ENCODE assay signal across 13 cellular contexts in genomic region chr12:53622724-53623123, GRCh38. TPM values are rescaled to one million over a fixed set of nuclear protein-coding genes. Genes with fewer than 3 reads are reported as not detected.
A peak's percentile ranks its signal among the peaks of the same experiment; 100 is the strongest.
DNase-seq lines count a peak whose midpoint lies in the region; TF ChIP-seq lines count a peak whose summit lies in the region.
"Had no signal": no experiment of that assay in that cellular context is flagged by ENCODE, and none has a peak within 500 bp of the region (broad histone marks: within the 10 kb centered on the region; RNA-seq: fewer than 3 reads in every experiment).

No MANE protein-coding gene starts in this region.

- no peak for DNase-seq in tibial artery
- no peak for DNase-seq in esophagus squamous epithelium (lab: John Stamatoyannopoulos, UW)
- DNase-seq in NCI-H2107 (lab: John Stamatoyannopoulos, UW) = no peak
- no peak for DNase-seq in medulla oblongata (ENCODE audit: extremely low spot score)
- DNase-seq: activated CD8-positive, alpha-beta T cell treated with anti-CD3 and anti-CD28 coated beads, Interleukin-2, amount 10 ng/mL, durations not matched to agents 7 days and 5 days; C1 segment of cervical spinal cord; DND-41; GOT3; islet precursor cell; NCI-H146 had no signal

- H3K27ac ChIP-seq in HEK293 (ENCODE audit: extremely low read depth, low read depth, low read length) = no peak overlapping the region
- peak overlapping the region; percentile 81 for H3K27ac ChIP-seq in angular gyrus (ENCODE audit: low read depth, low read length)
- H3K27ac ChIP-seq in muscle layer of colon (ENCODE audit: low read depth, low read length) = peak overlapping the region; percentile 19
- peak overlapping the region; percentile 86 to 89 for H3K27ac ChIP-seq in tibial artery
- peak overlapping the region in 2 of 4 donors; percentile 93 to 96 for H3K27ac ChIP-seq in esophagus squamous epithelium

- H3K4me3 ChIP-seq in HEK293 (ENCODE audit: low read depth, low read length) (no peak overlapping the region), muscle layer of colon (ENCODE audit: low read depth in 1 of 2, low read length in 2 of 2) (no peak overlapping the region), tibial artery (no peak overlapping the region), esophagus squamous epithelium (no peak overlapping the region)

- no peak for TF ChIP-seq POLR2A in esophagus squamous epithelium (IDR thresholded peaks at IDR 0.05)

- no peaks in the 10 kb centered on the region; a peak in 1 of 3 replicates for H3K36me3 ChIP-seq in HEK293 (ENCODE audit: control insufficient read depth in 2 of 2, insufficient read depth in 1 of 2, low read length in 2 of 2)
- H3K36me3 ChIP-seq in muscle layer of colon (ENCODE audit: insufficient read depth, low read length) = no peaks in the 10 kb centered on the region
- H3K36me3 ChIP-seq in tibial artery = no peaks in the 10 kb centered on the region
- no peaks in the 10 kb centered on the region for H3K36me3 ChIP-seq in esophagus squamous epithelium

- intact Hi-C loops in tibial artery (cut with DNase I; ENCODE audit: low total_unique reads) (loop anchor here (10.0 kb wide), 2 partner anchors 52 to 78 kb away; partner anchors contain the start of gene ATP5MC2), esophagus squamous epithelium (cut with DNase I) (loop anchor here (5.0 kb wide), 1 partner anchor 55 kb away; the partner anchor contains the start of gene ATP5MC2)

- H3K9me3 ChIP-seq in HEK293 (ENCODE audit: control insufficient read depth, insufficient read depth, low read depth, low read length) (no peaks in the 10 kb centered on the region), muscle layer of colon (ENCODE audit: low read length) (no peaks in the 10 kb centered on the region), tibial artery (no peaks in the 10 kb centered on the region), esophagus squamous epithelium (no peaks in the 10 kb centered on the region)

- no peaks in the 10 kb centered on the region for H3K27me3 ChIP-seq in muscle layer of colon (ENCODE audit: control insufficient read depth in 1 of 2, insufficient read depth in 2 of 2, low read length in 2 of 2)
- no peaks in the 10 kb centered on the region for H3K27me3 ChIP-seq in tibial artery
- no peaks in the 10 kb centered on the region for H3K27me3 ChIP-seq in esophagus squamous epithelium

- CTCF ChIA-PET in HEK293 (lab: Yijun Ruan, JAX) = interaction anchor here (1.0 to 2.6 kb wide), 5 partner anchors 10 to 123 kb away, joined by 3 to 8 read pairs (median 5); partner anchors contain the start of gene ATP5MC2

- POLR2A ChIA-PET in HEK293 (lab: Yijun Ruan, JAX) = interaction anchor here (1.0 to 1.3 kb wide), 2 partner anchors 15 to 53 kb away, joined by 4 read pairs; partner anchors contain the start of gene ATP5MC2

- no peak overlapping the region for H3K9ac ChIP-seq in muscle layer of colon (ENCODE audit: low read length)

- peaks cover 13% of the 10 kb centered on the region; the same call in 1 of the 2 replicates for H3K4me1 ChIP-seq in HEK293 (ENCODE audit: control insufficient read depth, insufficient read depth, low read length)
- peaks cover 31% of the 10 kb centered on the region for H3K4me1 ChIP-seq in muscle layer of colon (ENCODE audit: insufficient read depth, low read length)
- H3K4me1 ChIP-seq in tibial artery = peaks cover 0 to 74% (median 29%) of the 10 kb centered on the region in 4 donors
- peaks cover 21 to 81% (median 28%) of the 10 kb centered on the region in 3 donors for H3K4me1 ChIP-seq in esophagus squamous epithelium

- WGBS in esophagus squamous epithelium, 2 donors = 88 to 89% methylated on average over 5 of the region's 5 CpGs

- TF ChIP-seq CTCF in HEK293 (tag by site-specific recombination; IDR thresholded peaks at IDR 0.05) = no peak
- TF ChIP-seq CTCF in tibial artery (IDR thresholded peaks at IDR 0.05) = no peak
- no peak for TF ChIP-seq CTCF in esophagus squamous epithelium (IDR thresholded peaks at IDR 0.05)

TF ChIP-seq in HEK293, 187 proteins besides CTCF, POLR2A, EP300 and RAD21:
- TF ChIP-seq ZNF121 (tag by site-specific recombination; IDR thresholded peaks at IDR 0.05) (peak; percentile 66), ZBTB17 (tag by site-specific recombination; IDR thresholded peaks at IDR 0.05) (no peak), ZNF76 (tag by site-specific recombination; IDR thresholded peaks at IDR 0.05; ENCODE audit: borderline replicate concordance, low read depth) (no peak), ZNF529 (tag by site-specific recombination; IDR thresholded peaks at IDR 0.05; ENCODE audit: insufficient replicate concordance) (no peak), INSM2 (tag by site-specific recombination; IDR thresholded peaks at IDR 0.05) (no peak)
- TF ChIP-seq, protein P1, sequence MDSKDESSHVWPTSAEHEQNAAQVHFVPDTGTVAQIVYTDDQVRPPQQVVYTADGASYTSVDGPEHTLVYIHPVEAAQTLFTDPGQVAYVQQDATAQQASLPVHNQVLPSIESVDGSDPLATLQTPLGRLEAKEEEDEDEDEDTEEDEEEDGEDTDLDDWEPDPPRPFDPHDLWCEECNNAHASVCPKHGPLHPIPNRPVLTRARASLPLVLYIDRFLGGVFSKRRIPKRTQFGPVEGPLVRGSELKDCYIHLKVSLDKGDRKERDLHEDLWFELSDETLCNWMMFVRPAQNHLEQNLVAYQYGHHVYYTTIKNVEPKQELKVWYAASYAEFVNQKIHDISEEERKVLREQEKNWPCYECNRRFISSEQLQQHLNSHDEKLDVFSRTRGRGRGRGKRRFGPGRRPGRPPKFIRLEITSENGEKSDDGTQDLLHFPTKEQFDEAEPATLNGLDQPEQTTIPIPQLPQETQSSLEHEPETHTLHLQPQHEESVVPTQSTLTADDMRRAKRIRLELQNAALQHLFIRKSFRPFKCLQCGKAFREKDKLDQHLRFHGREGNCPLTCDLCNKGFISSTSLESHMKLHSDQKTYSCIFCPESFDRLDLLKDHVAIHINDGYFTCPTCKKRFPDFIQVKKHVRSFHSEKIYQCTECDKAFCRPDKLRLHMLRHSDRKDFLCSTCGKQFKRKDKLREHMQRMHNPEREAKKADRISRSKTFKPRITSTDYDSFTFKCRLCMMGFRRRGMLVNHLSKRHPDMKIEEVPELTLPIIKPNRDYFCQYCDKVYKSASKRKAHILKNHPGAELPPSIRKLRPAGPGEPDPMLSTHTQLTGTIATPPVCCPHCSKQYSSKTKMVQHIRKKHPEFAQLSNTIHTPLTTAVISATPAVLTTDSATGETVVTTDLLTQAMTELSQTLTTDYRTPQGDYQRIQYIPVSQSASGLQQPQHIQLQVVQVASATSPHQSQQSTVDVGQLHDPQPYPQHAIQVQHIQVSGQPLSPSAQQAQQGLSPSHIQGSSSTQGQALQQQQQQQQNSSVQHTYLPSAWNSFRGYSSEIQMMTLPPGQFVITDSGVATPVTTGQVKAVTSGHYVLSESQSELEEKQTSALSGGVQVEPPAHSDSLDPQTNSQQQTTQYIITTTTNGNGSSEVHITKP (tag by site-specific recombination; IDR thresholded peaks at IDR 0.05) = 0 out of 2 replicates have a peak, but pooled peaks have one; percentile 12

RNA-seq across cellular contexts. Expression of gene ATF7, which starts 3.5 kb away (rescaled TPM):
- total RNA-seq in esophagus squamous epithelium = 10 to 100 TPM; 12.5 to 28.0 (median 20.6) TPM

RNA-seq across cellular contexts. Expression of gene ATP5MC2, which starts 53.2 kb away (rescaled TPM):
- total RNA-seq in esophagus squamous epithelium = 100 to 1,000 TPM; 240 to 303 (median 268) TPM
